In the genomic region with DNA sequence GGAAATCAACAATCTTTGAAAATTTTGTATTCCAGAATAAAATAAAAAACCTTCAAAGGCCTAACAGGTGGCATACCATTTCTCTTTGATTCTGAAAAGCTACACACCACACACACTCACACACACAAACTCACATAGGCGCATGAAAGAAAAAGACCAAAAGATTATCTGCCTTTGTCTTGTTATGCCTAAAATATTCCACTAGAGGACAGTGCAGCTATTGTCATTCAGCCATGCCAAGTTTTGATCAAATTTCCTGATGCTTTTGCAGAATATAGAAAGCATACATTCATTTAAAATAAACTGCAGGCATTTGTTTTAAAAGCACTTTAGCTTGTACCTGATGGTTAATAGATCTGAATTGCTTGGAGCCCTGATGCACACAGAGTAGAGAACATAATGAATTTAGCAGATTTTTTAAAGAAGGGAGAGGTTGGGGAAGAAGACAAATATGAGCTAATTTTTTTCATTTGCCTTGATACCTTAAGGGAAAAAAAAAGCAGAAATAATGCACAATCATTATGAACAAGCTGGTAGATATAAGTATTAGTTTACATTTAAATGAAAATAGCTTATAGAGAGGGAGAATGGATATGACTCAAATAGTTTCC, we compare ENCODE assay signal across 8 cellular contexts.
A peak's percentile ranks its signal among the peaks of the same experiment; 100 is the strongest.
DNase-seq lines count a peak whose midpoint lies in the region; ATAC-seq and TF ChIP-seq lines count a peak whose summit lies in the region.

No MANE protein-coding gene starts in this region.

- intact Hi-C loops in esophagus squamous epithelium (cut with DNase I): no loop called here

- H3K4me3 ChIP-seq in esophagus squamous epithelium: no peak overlapping the region

- H3K4me1 ChIP-seq in esophagus squamous epithelium: no peaks in the 10 kb centered on the region

- no peaks in the 10 kb centered on the region for H3K9me3 ChIP-seq in esophagus squamous epithelium

- no peaks in the 10 kb centered on the region for H3K27me3 ChIP-seq in esophagus squamous epithelium

- WGBS in esophagus squamous epithelium, 2 donors: 31 to 35% methylated on average over 1 of the region's 1 CpG

- no peak overlapping the region for H3K27ac ChIP-seq in esophagus squamous epithelium

- TF ChIP-seq CTCF in esophagus squamous epithelium (IDR thresholded peaks at IDR 0.05): peak; percentile 36 to 83 (median 78)

- H3K36me3 ChIP-seq in esophagus squamous epithelium: no peaks in the 10 kb centered on the region

- DNase-seq in DMS153 (lab: John Stamatoyannopoulos, UW) (peak; percentile 16), NOMO-1 treated with DMSO at 0.1 percent for 48 hours (lab: John Stamatoyannopoulos, UW; ENCODE audit: unreplicated experiment) (peak; percentile 57), esophagus squamous epithelium (lab: John Stamatoyannopoulos, UW) (no peak), renal cortical epithelial cell (ENCODE audit: low read depth) (peak; percentile 15), T1000 (lab: John Stamatoyannopoulos, UW) (no peak), epidermal melanocyte (ENCODE audit: insufficient read length, low spot score) (no peak)

- ATAC-seq in HG02610 (IDR thresholded peaks at IDR 0.05; ENCODE audit: unreplicated experiment) (peak; percentile 49), GM18511 (IDR thresholded peaks at IDR 0.05; ENCODE audit: unreplicated experiment) (no peak)

- TF ChIP-seq POLR2A in esophagus squamous epithelium (IDR thresholded peaks at IDR 0.05): no peak

Comparison
In these comparisons a context has a peak if more than half of its experiments do, and no peak if none do; other contexts are left out.
1. DNase-seq: peak in DMS153 (single experiment), NOMO-1 treated with DMSO at 0.1 percent for 48 hours (single experiment) and renal cortical epithelial cell (single experiment); none in esophagus squamous epithelium (single experiment), T1000 (single experiment) and epidermal melanocyte (single experiment).